ENCODE assay signal across 2 cellular contexts in the genomic region with DNA sequence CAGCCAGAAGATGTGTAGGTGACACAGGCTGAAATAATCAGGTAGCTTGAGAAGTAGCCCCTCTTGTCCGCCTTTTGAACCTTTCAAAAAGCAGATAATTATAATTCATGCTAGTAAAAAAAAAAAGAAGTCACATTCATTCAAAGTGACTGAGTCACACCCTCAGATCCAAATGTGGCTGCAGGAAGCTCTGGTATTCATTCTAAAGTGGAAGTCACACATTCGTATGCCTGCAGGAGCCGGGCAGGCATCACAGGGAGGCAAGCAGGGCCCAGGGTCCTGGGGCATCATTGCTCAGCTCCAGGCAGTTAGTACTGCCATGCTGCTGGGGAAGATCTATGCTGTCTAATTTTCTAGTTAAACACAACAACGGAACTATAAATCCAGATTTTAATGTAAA.
TF ChIP-seq lines count a peak whose summit lies in the region.

No MANE protein-coding gene starts in this region.

TF ChIP-seq in SK-N-SH treated with all-trans-retinoic acid at 6 μM for 48 hours, 23 proteins besides CTCF, POLR2A, EP300 and RAD21:
- TF ChIP-seq, protein P1, sequence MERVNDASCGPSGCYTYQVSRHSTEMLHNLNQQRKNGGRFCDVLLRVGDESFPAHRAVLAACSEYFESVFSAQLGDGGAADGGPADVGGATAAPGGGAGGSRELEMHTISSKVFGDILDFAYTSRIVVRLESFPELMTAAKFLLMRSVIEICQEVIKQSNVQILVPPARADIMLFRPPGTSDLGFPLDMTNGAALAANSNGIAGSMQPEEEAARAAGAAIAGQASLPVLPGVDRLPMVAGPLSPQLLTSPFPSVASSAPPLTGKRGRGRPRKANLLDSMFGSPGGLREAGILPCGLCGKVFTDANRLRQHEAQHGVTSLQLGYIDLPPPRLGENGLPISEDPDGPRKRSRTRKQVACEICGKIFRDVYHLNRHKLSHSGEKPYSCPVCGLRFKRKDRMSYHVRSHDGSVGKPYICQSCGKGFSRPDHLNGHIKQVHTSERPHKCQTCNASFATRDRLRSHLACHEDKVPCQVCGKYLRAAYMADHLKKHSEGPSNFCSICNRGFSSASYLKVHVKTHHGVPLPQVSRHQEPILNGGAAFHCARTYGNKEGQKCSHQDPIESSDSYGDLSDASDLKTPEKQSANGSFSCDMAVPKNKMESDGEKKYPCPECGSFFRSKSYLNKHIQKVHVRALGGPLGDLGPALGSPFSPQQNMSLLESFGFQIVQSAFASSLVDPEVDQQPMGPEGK (CRISPR knock-in tag; IDR thresholded peaks at IDR 0.05; ENCODE audit: borderline replicate concordance), result no peak
- TF ChIP-seq, protein P2, sequence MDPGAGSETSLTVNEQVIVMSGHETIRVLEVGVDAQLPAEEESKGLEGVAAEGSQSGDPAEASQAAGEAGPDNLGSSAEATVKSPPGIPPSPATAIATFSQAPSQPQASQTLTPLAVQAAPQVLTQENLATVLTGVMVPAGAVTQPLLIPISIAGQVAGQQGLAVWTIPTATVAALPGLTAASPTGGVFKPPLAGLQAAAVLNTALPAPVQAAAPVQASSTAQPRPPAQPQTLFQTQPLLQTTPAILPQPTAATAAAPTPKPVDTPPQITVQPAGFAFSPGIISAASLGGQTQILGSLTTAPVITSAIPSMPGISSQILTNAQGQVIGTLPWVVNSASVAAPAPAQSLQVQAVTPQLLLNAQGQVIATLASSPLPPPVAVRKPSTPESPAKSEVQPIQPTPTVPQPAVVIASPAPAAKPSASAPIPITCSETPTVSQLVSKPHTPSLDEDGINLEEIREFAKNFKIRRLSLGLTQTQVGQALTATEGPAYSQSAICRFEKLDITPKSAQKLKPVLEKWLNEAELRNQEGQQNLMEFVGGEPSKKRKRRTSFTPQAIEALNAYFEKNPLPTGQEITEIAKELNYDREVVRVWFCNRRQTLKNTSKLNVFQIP (CRISPR knock-in tag; IDR thresholded peaks at IDR 0.05; ENCODE audit: borderline replicate concordance, low read depth), result no peak
- TF ChIP-seq BACH2 (CRISPR knock-in tag; IDR thresholded peaks at IDR 0.05; ENCODE audit: borderline replicate concordance), result no peak
- TF ChIP-seq, protein P3, sequence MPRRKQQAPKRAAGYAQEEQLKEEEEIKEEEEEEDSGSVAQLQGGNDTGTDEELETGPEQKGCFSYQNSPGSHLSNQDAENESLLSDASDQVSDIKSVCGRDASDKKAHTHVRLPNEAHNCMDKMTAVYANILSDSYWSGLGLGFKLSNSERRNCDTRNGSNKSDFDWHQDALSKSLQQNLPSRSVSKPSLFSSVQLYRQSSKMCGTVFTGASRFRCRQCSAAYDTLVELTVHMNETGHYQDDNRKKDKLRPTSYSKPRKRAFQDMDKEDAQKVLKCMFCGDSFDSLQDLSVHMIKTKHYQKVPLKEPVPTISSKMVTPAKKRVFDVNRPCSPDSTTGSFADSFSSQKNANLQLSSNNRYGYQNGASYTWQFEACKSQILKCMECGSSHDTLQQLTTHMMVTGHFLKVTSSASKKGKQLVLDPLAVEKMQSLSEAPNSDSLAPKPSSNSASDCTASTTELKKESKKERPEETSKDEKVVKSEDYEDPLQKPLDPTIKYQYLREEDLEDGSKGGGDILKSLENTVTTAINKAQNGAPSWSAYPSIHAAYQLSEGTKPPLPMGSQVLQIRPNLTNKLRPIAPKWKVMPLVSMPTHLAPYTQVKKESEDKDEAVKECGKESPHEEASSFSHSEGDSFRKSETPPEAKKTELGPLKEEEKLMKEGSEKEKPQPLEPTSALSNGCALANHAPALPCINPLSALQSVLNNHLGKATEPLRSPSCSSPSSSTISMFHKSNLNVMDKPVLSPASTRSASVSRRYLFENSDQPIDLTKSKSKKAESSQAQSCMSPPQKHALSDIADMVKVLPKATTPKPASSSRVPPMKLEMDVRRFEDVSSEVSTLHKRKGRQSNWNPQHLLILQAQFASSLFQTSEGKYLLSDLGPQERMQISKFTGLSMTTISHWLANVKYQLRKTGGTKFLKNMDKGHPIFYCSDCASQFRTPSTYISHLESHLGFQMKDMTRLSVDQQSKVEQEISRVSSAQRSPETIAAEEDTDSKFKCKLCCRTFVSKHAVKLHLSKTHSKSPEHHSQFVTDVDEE (CRISPR knock-in tag; IDR thresholded peaks at IDR 0.05), result no peak
- no peak for TF ChIP-seq ZNF70 (CRISPR knock-in tag; IDR thresholded peaks at IDR 0.05)
- TF ChIP-seq, protein P4, sequence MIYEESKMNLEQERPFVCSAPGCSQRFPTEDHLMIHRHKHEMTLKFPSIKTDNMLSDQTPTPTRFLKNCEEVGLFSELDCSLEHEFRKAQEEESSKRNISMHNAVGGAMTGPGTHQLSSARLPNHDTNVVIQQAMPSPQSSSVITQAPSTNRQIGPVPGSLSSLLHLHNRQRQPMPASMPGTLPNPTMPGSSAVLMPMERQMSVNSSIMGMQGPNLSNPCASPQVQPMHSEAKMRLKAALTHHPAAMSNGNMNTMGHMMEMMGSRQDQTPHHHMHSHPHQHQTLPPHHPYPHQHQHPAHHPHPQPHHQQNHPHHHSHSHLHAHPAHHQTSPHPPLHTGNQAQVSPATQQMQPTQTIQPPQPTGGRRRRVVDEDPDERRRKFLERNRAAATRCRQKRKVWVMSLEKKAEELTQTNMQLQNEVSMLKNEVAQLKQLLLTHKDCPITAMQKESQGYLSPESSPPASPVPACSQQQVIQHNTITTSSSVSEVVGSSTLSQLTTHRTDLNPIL (CRISPR knock-in tag; IDR thresholded peaks at IDR 0.05; ENCODE audit: low read depth), result no peak
- TF ChIP-seq ARNTL (CRISPR knock-in tag; IDR thresholded peaks at IDR 0.05; ENCODE audit: borderline replicate concordance, low read depth), result no peak
- no peak for TF ChIP-seq SNAI2 (CRISPR knock-in tag; IDR thresholded peaks at IDR 0.05)
- TF ChIP-seq ZC3H10 (CRISPR knock-in tag; IDR thresholded peaks at IDR 0.05), result no peak
- TF ChIP-seq TOX (CRISPR knock-in tag; IDR thresholded peaks at IDR 0.05; ENCODE audit: borderline replicate concordance), result no peak
- TF ChIP-seq OSR1 (CRISPR knock-in tag; IDR thresholded peaks at IDR 0.05), result no peak
- no peak for TF ChIP-seq ISL1 (CRISPR knock-in tag; IDR thresholded peaks at IDR 0.05)
- no peak for TF ChIP-seq CSDC2 (CRISPR knock-in tag; IDR thresholded peaks at IDR 0.05)
- no peak for TF ChIP-seq ZNF8 (CRISPR knock-in tag; IDR thresholded peaks at IDR 0.05)
- TF ChIP-seq ESRRG (CRISPR knock-in tag; IDR thresholded peaks at IDR 0.05), result no peak
- TF ChIP-seq RARB (CRISPR knock-in tag; IDR thresholded peaks at IDR 0.05), result no peak

TF ChIP-seq in SK-N-SH, 30 proteins besides CTCF, POLR2A, EP300 and RAD21:
- TF ChIP-seq, protein P5, sequence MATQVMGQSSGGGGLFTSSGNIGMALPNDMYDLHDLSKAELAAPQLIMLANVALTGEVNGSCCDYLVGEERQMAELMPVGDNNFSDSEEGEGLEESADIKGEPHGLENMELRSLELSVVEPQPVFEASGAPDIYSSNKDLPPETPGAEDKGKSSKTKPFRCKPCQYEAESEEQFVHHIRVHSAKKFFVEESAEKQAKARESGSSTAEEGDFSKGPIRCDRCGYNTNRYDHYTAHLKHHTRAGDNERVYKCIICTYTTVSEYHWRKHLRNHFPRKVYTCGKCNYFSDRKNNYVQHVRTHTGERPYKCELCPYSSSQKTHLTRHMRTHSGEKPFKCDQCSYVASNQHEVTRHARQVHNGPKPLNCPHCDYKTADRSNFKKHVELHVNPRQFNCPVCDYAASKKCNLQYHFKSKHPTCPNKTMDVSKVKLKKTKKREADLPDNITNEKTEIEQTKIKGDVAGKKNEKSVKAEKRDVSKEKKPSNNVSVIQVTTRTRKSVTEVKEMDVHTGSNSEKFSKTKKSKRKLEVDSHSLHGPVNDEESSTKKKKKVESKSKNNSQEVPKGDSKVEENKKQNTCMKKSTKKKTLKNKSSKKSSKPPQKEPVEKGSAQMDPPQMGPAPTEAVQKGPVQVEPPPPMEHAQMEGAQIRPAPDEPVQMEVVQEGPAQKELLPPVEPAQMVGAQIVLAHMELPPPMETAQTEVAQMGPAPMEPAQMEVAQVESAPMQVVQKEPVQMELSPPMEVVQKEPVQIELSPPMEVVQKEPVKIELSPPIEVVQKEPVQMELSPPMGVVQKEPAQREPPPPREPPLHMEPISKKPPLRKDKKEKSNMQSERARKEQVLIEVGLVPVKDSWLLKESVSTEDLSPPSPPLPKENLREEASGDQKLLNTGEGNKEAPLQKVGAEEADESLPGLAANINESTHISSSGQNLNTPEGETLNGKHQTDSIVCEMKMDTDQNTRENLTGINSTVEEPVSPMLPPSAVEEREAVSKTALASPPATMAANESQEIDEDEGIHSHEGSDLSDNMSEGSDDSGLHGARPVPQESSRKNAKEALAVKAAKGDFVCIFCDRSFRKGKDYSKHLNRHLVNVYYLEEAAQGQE (IDR thresholded peaks at IDR 0.05; ENCODE audit: low read depth, low read length), result no peak
- TF ChIP-seq, protein P6, sequence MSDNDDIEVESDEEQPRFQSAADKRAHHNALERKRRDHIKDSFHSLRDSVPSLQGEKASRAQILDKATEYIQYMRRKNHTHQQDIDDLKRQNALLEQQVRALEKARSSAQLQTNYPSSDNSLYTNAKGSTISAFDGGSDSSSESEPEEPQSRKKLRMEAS (IDR thresholded peaks at IDR 0.05; ENCODE audit: low read depth), result no peak
- TF ChIP-seq, protein P7, sequence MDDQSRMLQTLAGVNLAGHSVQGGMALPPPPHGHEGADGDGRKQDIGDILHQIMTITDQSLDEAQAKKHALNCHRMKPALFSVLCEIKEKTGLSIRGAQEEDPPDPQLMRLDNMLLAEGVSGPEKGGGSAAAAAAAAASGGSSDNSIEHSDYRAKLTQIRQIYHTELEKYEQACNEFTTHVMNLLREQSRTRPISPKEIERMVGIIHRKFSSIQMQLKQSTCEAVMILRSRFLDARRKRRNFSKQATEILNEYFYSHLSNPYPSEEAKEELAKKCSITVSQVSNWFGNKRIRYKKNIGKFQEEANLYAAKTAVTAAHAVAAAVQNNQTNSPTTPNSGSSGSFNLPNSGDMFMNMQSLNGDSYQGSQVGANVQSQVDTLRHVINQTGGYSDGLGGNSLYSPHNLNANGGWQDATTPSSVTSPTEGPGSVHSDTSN (IDR thresholded peaks at IDR 0.05), result no peak
- no peak for TF ChIP-seq TAF1 (IDR thresholded peaks at IDR 0.05; ENCODE audit: borderline replicate concordance, low read depth, low read length)
